9 cellular contexts compared by ENCODE assay signal in genomic region chr15:51837784-51838183, GRCh38. TPM values are rescaled to one million over a fixed set of nuclear protein-coding genes. Genes with fewer than 3 reads are reported as not detected.
DNase-seq lines count a peak whose midpoint lies in the region; ATAC-seq, FAIRE-seq and TF ChIP-seq lines count a peak whose summit lies in the region.
"Had no signal": no experiment of that assay in that cellular context is flagged by ENCODE, and none has a peak within 500 bp of the region (broad histone marks: within the 10 kb centered on the region; RNA-seq: fewer than 3 reads in every experiment).

No MANE protein-coding gene starts in this region.

- H3K79me2 ChIP-seq in HCT116 (ENCODE audit: insufficient read depth, low read length) = peaks cover 99% of the 10 kb centered on the region

- TF ChIP-seq POLR2A in HCT116 (IDR thresholded peaks at IDR 0.05; ENCODE audit: borderline replicate concordance, extremely low read depth, insufficient read depth, insufficient read length) = no peak

- H3K27me3 ChIP-seq in HCT116 (ENCODE audit: insufficient read depth, low read length) = no peaks in the 10 kb centered on the region

- H3K36me3 Mint-ChIP-seq in activated T-helper 1 cell treated with anti-CD3 and anti-CD28 coated beads, Interleukin-12 subunit alpha, Interleukin-12 subunit beta, Interleukin-2, Interleukin-4 antibody, amounts not matched to agents 30 ng/mL and 10 ng/mL and 1 ng/mL, durations not matched to agents 14 hours and 24 hours and 36 hours (ENCODE audit: low read depth) = peaks cover 5% of the 10 kb centered on the region
- H3K36me3 Mint-ChIP-seq in naive thymus-derived CD8-positive, alpha-beta T cell = no peaks in the 10 kb centered on the region

- no peak overlapping the region for H2AFZ ChIP-seq in HCT116 (ENCODE audit: low read depth, low read length, poor library complexity, severe bottlenecking)

- no peaks in the 10 kb centered on the region for H3K36me3 ChIP-seq in HCT116 (ENCODE audit: control insufficient read depth in 1 of 2, insufficient read depth in 2 of 2, low read length in 2 of 2)

- H3K9ac ChIP-seq in HCT116 (ENCODE audit: low read length) = no peak overlapping the region

- H3K4me3 ChIP-seq in GM12864 (ENCODE audit: low read depth, low read length) = peak overlapping the region; percentile 15; the same call in 1 of the 2 replicates
- H3K4me3 ChIP-seq in HCT116 (replicated peaks in 1 of 2; ENCODE audit: low read depth in 1 of 2, low read length in 2 of 2) = no peak overlapping the region

- peaks cover 56 to 59% of the 10 kb centered on the region in 2 experiments for H3K4me1 ChIP-seq in HCT116 (ENCODE audit: control insufficient read depth in 1 of 2, insufficient read depth in 2 of 2, low read length in 2 of 2)

- POLR2A ChIA-PET in HCT116 (lab: Charles Lee) = interaction anchor here (1.1 kb wide), 1 partner anchor 9 kb away, joined by 6 read pairs; the partner anchor contains the start of gene TMOD3
- POLR2A ChIA-PET in naive thymus-derived CD8-positive, alpha-beta T cell (lab: Charles Lee) = interaction anchor here (1.6 kb wide), 1 partner anchor 8 kb away, joined by 4 read pairs; the partner anchor contains the start of gene TMOD3

- H3K27me3 Mint-ChIP-seq in activated T-helper 1 cell treated with anti-CD3 and anti-CD28 coated beads, Interleukin-12 subunit alpha, Interleukin-12 subunit beta, Interleukin-2, Interleukin-4 antibody, amounts not matched to agents 30 ng/mL and 10 ng/mL and 1 ng/mL, durations not matched to agents 14 hours and 24 hours and 36 hours (ENCODE audit: insufficient read depth) = no peaks in the 10 kb centered on the region
- H3K27me3 Mint-ChIP-seq in naive thymus-derived CD8-positive, alpha-beta T cell = no peaks in the 10 kb centered on the region

- RAD21 ChIA-PET in HCT116 (lab: Charles Lee; ENCODE audit: low non-redundant PET in 1 of 2, low total read pairs in 2 of 2, uncharacterized antibody in 2 of 2, unreplicated experiment in 2 of 2) = no interaction called here

- FAIRE-seq in D721Med (lab: Jason Lieb, UNC) = no peak

- no peaks in the 10 kb centered on the region for H3K9me2 ChIP-seq in HCT116 (ENCODE audit: insufficient read depth)

- peaks cover 76% of the 10 kb centered on the region for H3K4me1 Mint-ChIP-seq in activated T-helper 1 cell treated with anti-CD3 and anti-CD28 coated beads, Interleukin-12 subunit alpha, Interleukin-12 subunit beta, Interleukin-2, Interleukin-4 antibody, amounts not matched to agents 30 ng/mL and 10 ng/mL and 1 ng/mL, durations not matched to agents 14 hours and 24 hours and 36 hours (ENCODE audit: low read depth)
- peaks cover 43 to 97% (median 89%) of the 10 kb centered on the region in 4 donors for H3K4me1 Mint-ChIP-seq in naive thymus-derived CD8-positive, alpha-beta T cell

- H3K27ac ChIP-seq in HCT116 (ENCODE audit: low read depth, low read length) = 0 out of 2 replicates have a peak overlapping the region, but pooled peaks have one; percentile 0

- no peaks in the 10 kb centered on the region for H4K20me1 ChIP-seq in HCT116 (ENCODE audit: insufficient read depth)

- TF ChIP-seq CTCF in GM12864 (IDR thresholded peaks at IDR 0.05; ENCODE audit: low read depth, low read length, missing control alignments) (no peak), HCT116 (IDR thresholded peaks at IDR 0.05 in 2 of 3, conservative IDR thresholded peaks at IDR 0.05 in 1 of 3; ENCODE audit: borderline replicate concordance in 1 of 3, insufficient read depth in 1 of 3, low read depth in 2 of 3, low read length in 2 of 3) (no peak), D721Med (IDR thresholded peaks at IDR 0.05; ENCODE audit: insufficient read depth, missing control alignments) (no peak)

- peak overlapping the region; percentile 46 for H3K4me3 Mint-ChIP-seq in activated T-helper 1 cell treated with anti-CD3 and anti-CD28 coated beads, Interleukin-12 subunit alpha, Interleukin-12 subunit beta, Interleukin-2, Interleukin-4 antibody, amounts not matched to agents 30 ng/mL and 10 ng/mL and 1 ng/mL, durations not matched to agents 14 hours and 24 hours and 36 hours
- H3K4me3 Mint-ChIP-seq in naive thymus-derived CD8-positive, alpha-beta T cell = peak overlapping the region; percentile 12 to 75 (median 62)

- DNase-seq in GM12864 (ENCODE audit: low read depth) (peak; percentile 41), HCT116 (ENCODE audit: low read depth, low spot score) (no peak), NCI-H1930 (lab: John Stamatoyannopoulos, UW) (no peak), D721Med (ENCODE audit: insufficient read length, low spot score) (no peak), NCI-H345 (lab: John Stamatoyannopoulos, UW) (no peak)
- no peak for DNase-seq in activated T-helper 1 cell treated with anti-CD3 and anti-CD28 coated beads, Interleukin-12 subunit alpha, Interleukin-12 subunit beta, Interleukin-2, Interleukin-4 antibody, amounts not matched to agents 30 ng/mL and 10 ng/mL and 1 ng/mL, durations not matched to agents 14 hours and 24 hours and 36 hours (ENCODE audit: low spot score)
- DNase-seq in naive thymus-derived CD8-positive, alpha-beta T cell = peak in 2 of 10 donors; percentile 6 to 29
- DNase-seq in stimulated activated CD4-positive, alpha-beta T cell treated with anti-CD3 and anti-CD28 coated beads, Interleukin-4, amount 100 ng/mL, for 24 hours = no peak
- DNase-seq: activated CD4-positive, CD25-positive, alpha-beta regulatory T cell had no signal

- no peak for TF ChIP-seq RAD21 in HCT116 (IDR thresholded peaks at IDR 0.05; ENCODE audit: low read depth)

- 0 out of 2 replicates have a peak overlapping the region, but pooled peaks have one; percentile 1 for H3K4me2 ChIP-seq in HCT116 (ENCODE audit: low read length)

- H3K27ac Mint-ChIP-seq in activated T-helper 1 cell treated with anti-CD3 and anti-CD28 coated beads, Interleukin-12 subunit alpha, Interleukin-12 subunit beta, Interleukin-2, Interleukin-4 antibody, amounts not matched to agents 30 ng/mL and 10 ng/mL and 1 ng/mL, durations not matched to agents 14 hours and 24 hours and 36 hours = peak overlapping the region; percentile 63
- peak overlapping the region; percentile 13 to 84 (median 66) for H3K27ac Mint-ChIP-seq in naive thymus-derived CD8-positive, alpha-beta T cell

- H3K9me3 Mint-ChIP-seq in activated T-helper 1 cell treated with anti-CD3 and anti-CD28 coated beads, Interleukin-12 subunit alpha, Interleukin-12 subunit beta, Interleukin-2, Interleukin-4 antibody, amounts not matched to agents 30 ng/mL and 10 ng/mL and 1 ng/mL, durations not matched to agents 14 hours and 24 hours and 36 hours = no peaks in the 10 kb centered on the region
- H3K9me3 Mint-ChIP-seq in naive thymus-derived CD8-positive, alpha-beta T cell = no peaks in the 10 kb centered on the region

- no peaks in the 10 kb centered on the region for H3K9me3 ChIP-seq in HCT116 (ENCODE audit: control insufficient read depth in 1 of 2, insufficient read depth in 1 of 2, low read depth in 1 of 2, low read length in 2 of 2)

- no TSS peak for BruUV-seq in HCT116 (replicated peaks; lab: Mats Ljungman, UMichigan)

- intact Hi-C loops in HCT116 (cut with micrococcal nuclease) = no loop called here
- intact Hi-C loops in activated T-helper 1 cell treated with anti-CD3 and anti-CD28 coated beads, Interleukin-12 subunit alpha, Interleukin-12 subunit beta, Interleukin-2, Interleukin-4 antibody, amounts not matched to agents 30 ng/mL and 10 ng/mL and 1 ng/mL, durations not matched to agents 14 hours and 24 hours and 36 hours (cut with micrococcal nuclease) = no loop called here

- 0 out of 2 replicates have a peak, but pooled peaks have one; percentile 23 for ATAC-seq in HCT116
- peak; percentile 72 to 93 for ATAC-seq in naive thymus-derived CD8-positive, alpha-beta T cell

- CTCF ChIA-PET in HCT116 (lab: Charles Lee) = no interaction called here

TF ChIP-seq in HCT116, 20 proteins besides CTCF, POLR2A, EP300 and RAD21 (continues in another document):
- TF ChIP-seq YY1 (IDR thresholded peaks at IDR 0.05; ENCODE audit: extremely low read depth, insufficient replicate concordance, low read depth, low read length) (no peak), POLR2AphosphoS5 (IDR thresholded peaks at IDR 0.05; ENCODE audit: low read depth, low read length) (no peak), ZFX (IDR thresholded peaks at IDR 0.05) (no peak), SIN3A (IDR thresholded peaks at IDR 0.05; ENCODE audit: low read depth) (no peak), CBX3 (IDR thresholded peaks at IDR 0.05; ENCODE audit: low read depth) (no peak), ELF1 (IDR thresholded peaks at IDR 0.05; ENCODE audit: borderline replicate concordance, low read depth) (no peak), SP1 (IDR thresholded peaks at IDR 0.05; ENCODE audit: low read depth) (no peak), ZBTB33 (IDR thresholded peaks at IDR 0.05; ENCODE audit: extremely low read depth, insufficient replicate concordance, low read length) (no peak)

RNA-seq across cellular contexts. Expression of gene TMOD3, which starts 8.3 kb away (rescaled TPM):
- total RNA-seq in HCT116 (2021; ENCODE audit: unreplicated experiment) = 78.8 TPM
- 14.4 and 16.8 TPM in 2 replicates for polyA plus RNA-seq in HCT116 (2012)
- total RNA-seq in activated T-helper 1 cell treated with anti-CD3 and anti-CD28 coated beads, Interleukin-12 subunit alpha, Interleukin-12 subunit beta, Interleukin-2, Interleukin-4 antibody, amounts not matched to agents 30 ng/mL and 10 ng/mL and 1 ng/mL, durations not matched to agents 14 hours and 24 hours and 36 hours = 59.2 and 60.2 TPM in 2 replicates
- total RNA-seq in naive thymus-derived CD8-positive, alpha-beta T cell = 10 to 100 TPM; 52.5 to 56.7 TPM
- polyA plus RNA-seq in naive thymus-derived CD8-positive, alpha-beta T cell = 10 to 100 TPM; 27.6 to 32.6 (median 28.0) TPM
